17 cellular contexts compared by ENCODE assay signal in the genomic region with DNA sequence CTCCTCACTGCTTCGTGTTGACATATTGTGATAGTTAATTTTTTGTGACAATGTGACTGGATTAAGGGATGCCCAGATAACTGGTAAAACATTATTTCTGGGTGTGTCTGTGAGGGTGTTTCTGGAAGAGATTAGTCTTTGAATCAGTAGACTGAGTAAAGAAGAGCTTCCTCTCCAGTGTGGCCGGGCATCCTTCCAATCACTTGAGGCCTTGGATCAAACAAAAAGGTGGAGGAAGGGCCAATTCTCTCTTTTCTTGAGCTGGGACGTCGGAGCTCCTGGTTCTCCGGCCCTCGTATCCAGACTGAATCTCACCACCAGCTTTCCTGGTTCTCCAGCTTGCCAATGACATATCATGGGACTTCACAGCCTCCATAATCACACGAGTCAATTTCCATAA.
DNase-seq lines count a peak whose midpoint lies in the region; ATAC-seq and TF ChIP-seq lines count a peak whose summit lies in the region.
"Had no signal": no experiment of that assay in that cellular context is flagged by ENCODE, and none has a peak within 500 bp of the region (broad histone marks: within the 10 kb centered on the region; RNA-seq: fewer than 3 reads in every experiment).

No MANE protein-coding gene starts in this region.

- H3K27ac ChIP-seq in thyroid gland = peak overlapping the region; percentile 4 to 73 (median 28)

- no peaks in the 10 kb centered on the region for H3K27me3 ChIP-seq in thyroid gland

- H3K4me3 Mint-ChIP-seq in activated CD8-positive, alpha-beta T cell treated with anti-CD3 and anti-CD28 coated beads for 36 hours = no peak overlapping the region
- H3K4me3 Mint-ChIP-seq in activated CD8-positive, alpha-beta T cell treated with anti-CD3 and anti-CD28 coated beads, Interleukin-2, amount 10 ng/mL, durations not matched to agents 7 days and 5 days = no peak overlapping the region
- H3K4me3 Mint-ChIP-seq in T-helper 17 cell (peak overlapping the region; percentile 1), immature natural killer cell (peak overlapping the region in 1 of 5 donors; percentile 23)
- H3K4me3 Mint-ChIP-seq: CD4-positive, alpha-beta T cell had no signal

- no peak for DNase-seq in activated CD8-positive, alpha-beta T cell treated with anti-CD3 and anti-CD28 coated beads for 36 hours
- DNase-seq in activated CD8-positive, alpha-beta T cell treated with anti-CD3 and anti-CD28 coated beads, Interleukin-2, amount 10 ng/mL, durations not matched to agents 7 days and 5 days = no peak
- no peak for DNase-seq in T-helper 17 cell
- no peak for DNase-seq in immature natural killer cell
- DNase-seq in thyroid gland = peak; percentile 95 to 97
- no peak for DNase-seq in OCI-M1 (lab: John Stamatoyannopoulos, UW)
- DNase-seq: Calu3; CD4-positive, alpha-beta T cell; EL; KG1; NCI-H1105 treated with DMSO at 0.1 percent for 48 hours; NCI-H1694; NCI-H510A; NCI-H748 treated with DMSO at 0.1 percent for 48 hours; Right ventricle myocardium superior had no signal

- no peak for TF ChIP-seq POLR2A in thyroid gland (IDR thresholded peaks at IDR 0.05)

- TF ChIP-seq CTCF in activated CD8-positive, alpha-beta T cell treated with anti-CD3 and anti-CD28 coated beads for 36 hours (IDR thresholded peaks at IDR 0.05) = no peak
- TF ChIP-seq CTCF in thyroid gland (IDR thresholded peaks at IDR 0.05) = no peak

- peaks cover 4% of the 10 kb centered on the region for H3K9me3 Mint-ChIP-seq in activated CD8-positive, alpha-beta T cell treated with anti-CD3 and anti-CD28 coated beads for 36 hours
- H3K9me3 Mint-ChIP-seq in activated CD8-positive, alpha-beta T cell treated with anti-CD3 and anti-CD28 coated beads, Interleukin-2, amount 10 ng/mL, durations not matched to agents 7 days and 5 days (ENCODE audit: insufficient read depth) = peaks cover 4% of the 10 kb centered on the region
- H3K9me3 Mint-ChIP-seq in immature natural killer cell = no peaks in the 10 kb centered on the region
- H3K9me3 Mint-ChIP-seq: CD4-positive, alpha-beta T cell had no signal

- H3K36me3 ChIP-seq in thyroid gland = no peaks in the 10 kb centered on the region

- H3K4me1 ChIP-seq in thyroid gland = peaks cover 52 to 59% of the 10 kb centered on the region in 2 donors

- no peak overlapping the region for H3K4me3 ChIP-seq in thyroid gland (replicated peaks in 1 of 3)

- 35 to 60% methylated on average over 7 of the region's 7 CpGs for WGBS in thyroid gland, 2 donors

- H3K27ac Mint-ChIP-seq in activated CD8-positive, alpha-beta T cell treated with anti-CD3 and anti-CD28 coated beads for 36 hours = peak overlapping the region; percentile 64
- H3K27ac Mint-ChIP-seq in activated CD8-positive, alpha-beta T cell treated with anti-CD3 and anti-CD28 coated beads, Interleukin-2, amount 10 ng/mL, durations not matched to agents 7 days and 5 days = no peak overlapping the region
- H3K27ac Mint-ChIP-seq in T-helper 17 cell (peak overlapping the region; percentile 91), immature natural killer cell (peak overlapping the region in 4 of 6 donors; percentile 20 to 31 (median 24))
- H3K27ac Mint-ChIP-seq: CD4-positive, alpha-beta T cell had no signal

- H3K36me3 Mint-ChIP-seq in activated CD8-positive, alpha-beta T cell treated with anti-CD3 and anti-CD28 coated beads for 36 hours (ENCODE audit: low read depth) = peaks cover 8% of the 10 kb centered on the region
- peaks cover 48% of the 10 kb centered on the region for H3K36me3 Mint-ChIP-seq in activated CD8-positive, alpha-beta T cell treated with anti-CD3 and anti-CD28 coated beads, Interleukin-2, amount 10 ng/mL, durations not matched to agents 7 days and 5 days (ENCODE audit: low read depth)
- H3K36me3 Mint-ChIP-seq in T-helper 17 cell (ENCODE audit: low read depth) (no peaks in the 10 kb centered on the region), immature natural killer cell (peaks cover 0 to 5% (median 3%) of the 10 kb centered on the region in 3 donors)

- no peaks in the 10 kb centered on the region for H3K27me3 Mint-ChIP-seq in activated CD8-positive, alpha-beta T cell treated with anti-CD3 and anti-CD28 coated beads for 36 hours
- H3K27me3 Mint-ChIP-seq in activated CD8-positive, alpha-beta T cell treated with anti-CD3 and anti-CD28 coated beads, Interleukin-2, amount 10 ng/mL, durations not matched to agents 7 days and 5 days (ENCODE audit: low read depth) = no peaks in the 10 kb centered on the region
- H3K27me3 Mint-ChIP-seq in T-helper 17 cell (no peaks in the 10 kb centered on the region), immature natural killer cell (ENCODE audit: low read depth in 3 of 3) (peaks cover 1 to 17% (median 12%) of the 10 kb centered on the region in 3 donors)
- H3K27me3 Mint-ChIP-seq: CD4-positive, alpha-beta T cell had no signal

- no peak for ATAC-seq in activated CD8-positive, alpha-beta T cell treated with anti-CD3 and anti-CD28 coated beads for 36 hours
- no peak for ATAC-seq in activated CD8-positive, alpha-beta T cell treated with anti-CD3 and anti-CD28 coated beads, Interleukin-2, amount 10 ng/mL, durations not matched to agents 7 days and 5 days
- ATAC-seq in T-helper 17 cell (no peak), HG02970 (IDR thresholded peaks at IDR 0.05; ENCODE audit: low FRiP score, unreplicated experiment) (no peak)
- ATAC-seq: HepG2 had no signal

- peaks cover 57% of the 10 kb centered on the region for H3K4me1 Mint-ChIP-seq in activated CD8-positive, alpha-beta T cell treated with anti-CD3 and anti-CD28 coated beads for 36 hours (ENCODE audit: low read depth)
- H3K4me1 Mint-ChIP-seq in activated CD8-positive, alpha-beta T cell treated with anti-CD3 and anti-CD28 coated beads, Interleukin-2, amount 10 ng/mL, durations not matched to agents 7 days and 5 days (ENCODE audit: low read depth) = peaks cover 73% of the 10 kb centered on the region
- H3K4me1 Mint-ChIP-seq in T-helper 17 cell (peaks cover 42% of the 10 kb centered on the region), immature natural killer cell (peaks cover 80 to 91% of the 10 kb centered on the region in 2 donors)

- CTCF ChIA-PET in activated CD8-positive, alpha-beta T cell treated with anti-CD3 and anti-CD28 coated beads for 36 hours (lab: Charles Lee) = interaction anchor here (0.8 kb wide), 1 partner anchor 9 kb away, joined by 4 read pairs; no protein-coding TSS in a partner anchor
- CTCF ChIA-PET in activated CD8-positive, alpha-beta T cell treated with anti-CD3 and anti-CD28 coated beads, Interleukin-2, amount 10 ng/mL, durations not matched to agents 7 days and 5 days (lab: Charles Lee) = no interaction called here

- no peaks in the 10 kb centered on the region for H3K9me3 ChIP-seq in T-helper 17 cell (ENCODE audit: control insufficient read depth, low read length, poor library complexity, severe bottlenecking)
- no peaks in the 10 kb centered on the region for H3K9me3 ChIP-seq in thyroid gland

- POLR2A ChIA-PET in activated CD8-positive, alpha-beta T cell treated with anti-CD3 and anti-CD28 coated beads for 36 hours (lab: Charles Lee) = interaction anchor here (0.7 to 1.8 kb wide), 2 partner anchors 23 to 68 kb away, joined by 3 to 4 read pairs; no protein-coding TSS in a partner anchor
- POLR2A ChIA-PET in activated CD8-positive, alpha-beta T cell treated with anti-CD3 and anti-CD28 coated beads, Interleukin-2, amount 10 ng/mL, durations not matched to agents 7 days and 5 days (lab: Charles Lee) = no interaction called here

- intact Hi-C loops in activated CD8-positive, alpha-beta T cell treated with anti-CD3 and anti-CD28 coated beads for 36 hours (cut with micrococcal nuclease) = no loop called here
- intact Hi-C loops in thyroid gland (cut with DNase I) = no loop called here

Comparison
In these comparisons a context has a peak if more than half of its experiments do, and no peak if none do; other contexts are left out.
1. DNase-seq: peak in thyroid gland (2 of 2); none in activated CD8-positive, alpha-beta T cell treated with anti-CD3 and anti-CD28 coated beads for 36 hours (single experiment), activated CD8-positive, alpha-beta T cell treated with anti-CD3 and anti-CD28 coated beads, Interleukin-2, amount 10 ng/mL, durations not matched to agents 7 days and 5 days (single experiment), T-helper 17 cell (0 of 3), immature natural killer cell (0 of 3) and OCI-M1 (single experiment).